ENCODE assay signal across 8 cellular contexts in the genomic region with DNA sequence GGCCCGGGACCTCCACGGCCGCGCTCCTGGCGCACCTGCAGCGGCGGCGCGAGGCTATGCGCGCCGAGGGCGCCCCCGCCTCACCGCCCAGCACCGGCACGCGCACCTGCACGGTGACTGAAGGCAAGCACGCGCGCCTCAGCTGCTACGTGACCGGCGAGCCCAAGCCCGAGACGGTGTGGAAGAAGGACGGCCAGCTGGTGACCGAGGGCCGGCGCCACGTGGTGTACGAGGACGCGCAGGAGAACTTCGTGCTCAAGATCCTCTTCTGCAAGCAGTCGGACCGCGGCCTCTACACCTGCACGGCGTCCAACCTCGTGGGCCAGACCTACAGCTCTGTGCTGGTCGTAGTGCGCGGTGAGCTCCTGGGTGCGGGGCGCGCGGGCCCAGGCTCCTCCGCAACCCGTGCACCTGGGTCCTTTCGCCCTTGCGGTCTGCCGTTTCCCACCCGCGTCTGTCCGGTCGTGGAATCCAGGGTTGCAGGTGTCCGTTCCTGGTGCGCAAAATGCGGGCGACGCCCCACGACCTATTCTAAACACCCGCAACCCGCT. TPM values are rescaled to one million over a fixed set of nuclear protein-coding genes. Genes with fewer than 3 reads are reported as not detected.
A peak's percentile ranks its signal among the peaks of the same experiment; 100 is the strongest.
DNase-seq lines count a peak whose midpoint lies in the region; ATAC-seq and TF ChIP-seq lines count a peak whose summit lies in the region.

No MANE protein-coding gene starts in this region.

- no peaks in the 10 kb centered on the region for H3K36me3 Mint-ChIP-seq in activated CD4-positive, alpha-beta T cell treated with anti-CD3 and anti-CD28 coated beads, Interleukin-2, amount 10 ng/mL, durations not matched to agents 7 days and 5 days (ENCODE audit: low read depth)
- H3K36me3 Mint-ChIP-seq in activated naive CD8-positive, alpha-beta T cell treated with anti-CD3 and anti-CD28 coated beads, Interleukin-2, amount 50 U/mL, for 24 hours (ENCODE audit: low read depth): no peaks in the 10 kb centered on the region

- H3K27ac Mint-ChIP-seq in activated CD4-positive, alpha-beta T cell treated with anti-CD3 and anti-CD28 coated beads, Interleukin-2, amount 10 ng/mL, durations not matched to agents 7 days and 5 days: no peak overlapping the region
- H3K27ac Mint-ChIP-seq in activated naive CD8-positive, alpha-beta T cell treated with anti-CD3 and anti-CD28 coated beads, Interleukin-2, amount 50 U/mL, for 24 hours: no peak overlapping the region

- H3K27ac ChIP-seq in subcutaneous abdominal adipose tissue (ENCODE audit: low read depth, low read length): no peak overlapping the region

- peak overlapping the region; percentile 78 for H3K4me3 Mint-ChIP-seq in activated CD4-positive, alpha-beta T cell treated with anti-CD3 and anti-CD28 coated beads, Interleukin-2, amount 10 ng/mL, durations not matched to agents 7 days and 5 days
- H3K4me3 Mint-ChIP-seq in activated naive CD8-positive, alpha-beta T cell treated with anti-CD3 and anti-CD28 coated beads, Interleukin-2, amount 50 U/mL, for 24 hours: peak overlapping the region; percentile 80

- POLR2A ChIA-PET in activated CD4-positive, alpha-beta T cell treated with anti-CD3 and anti-CD28 coated beads, Interleukin-2, amount 10 ng/mL, durations not matched to agents 7 days and 5 days (lab: Charles Lee): no interaction called here

- H3K4me3 ChIP-seq in kidney epithelial cell (ENCODE audit: low read depth, low read length) (peak overlapping the region; percentile 31), subcutaneous abdominal adipose tissue (ENCODE audit: low read depth in 1 of 5, low read length in 5 of 5) (peak overlapping the region in 3 of 5 donors; percentile 22 to 52 (median 47))

- no peak for ATAC-seq in activated naive CD8-positive, alpha-beta T cell treated with anti-CD3 and anti-CD28 coated beads, Interleukin-2, amount 50 U/mL, for 24 hours

- H3K9me3 ChIP-seq in subcutaneous abdominal adipose tissue (ENCODE audit: control insufficient read depth in 5 of 5, low read length in 5 of 5): no peaks in the 10 kb centered on the region

- H3K27me3 ChIP-seq in kidney epithelial cell (ENCODE audit: control insufficient read depth, insufficient read depth, low read length) (peaks cover 29% of the 10 kb centered on the region), subcutaneous abdominal adipose tissue (ENCODE audit: control insufficient read depth in 5 of 5, insufficient read depth in 4 of 5, low read length in 5 of 5) (peaks cover 17 to 35% (median 27%) of the 10 kb centered on the region in 5 donors)

- no peak for DNase-seq in activated CD4-positive, alpha-beta T cell treated with anti-CD3 and anti-CD28 coated beads, Interleukin-2, amount 10 ng/mL, durations not matched to agents 7 days and 5 days
- DNase-seq in activated CD4-positive, alpha-beta T cell treated with anti-CD3 and anti-CD28 coated beads, Interleukin-2, amount 50 U/mL, for 48 hours: no peak
- no peak for DNase-seq in activated naive CD8-positive, alpha-beta T cell treated with anti-CD3 and anti-CD28 coated beads, Interleukin-2, amount 50 U/mL, for 24 hours
- DNase-seq in kidney epithelial cell (ENCODE audit: low read depth) (no peak), Kasumi-1 (lab: John Stamatoyannopoulos, UW) (no peak), SIG-M5 (lab: John Stamatoyannopoulos, UW) (no peak), NCI-H187 (lab: John Stamatoyannopoulos, UW) (no peak)

- CTCF ChIA-PET in activated CD4-positive, alpha-beta T cell treated with anti-CD3 and anti-CD28 coated beads, Interleukin-2, amount 10 ng/mL, durations not matched to agents 7 days and 5 days (lab: Charles Lee): interaction anchor here (1.2 to 1.5 kb wide), 2 partner anchors 46 to 82 kb away, joined by 3 to 5 read pairs; no protein-coding TSS in a partner anchor

- H3K27me3 Mint-ChIP-seq in activated CD4-positive, alpha-beta T cell treated with anti-CD3 and anti-CD28 coated beads, Interleukin-2, amount 10 ng/mL, durations not matched to agents 7 days and 5 days: no peaks in the 10 kb centered on the region
- H3K27me3 Mint-ChIP-seq in activated naive CD8-positive, alpha-beta T cell treated with anti-CD3 and anti-CD28 coated beads, Interleukin-2, amount 50 U/mL, for 24 hours: peaks cover 1% of the 10 kb centered on the region

- no peak overlapping the region for H3K9ac ChIP-seq in subcutaneous abdominal adipose tissue (ENCODE audit: low read length in 5 of 5)

- no peaks in the 10 kb centered on the region for H3K9me3 Mint-ChIP-seq in activated CD4-positive, alpha-beta T cell treated with anti-CD3 and anti-CD28 coated beads, Interleukin-2, amount 10 ng/mL, durations not matched to agents 7 days and 5 days
- no peaks in the 10 kb centered on the region for H3K9me3 Mint-ChIP-seq in activated naive CD8-positive, alpha-beta T cell treated with anti-CD3 and anti-CD28 coated beads, Interleukin-2, amount 50 U/mL, for 24 hours

- H3K4me1 ChIP-seq in subcutaneous abdominal adipose tissue (ENCODE audit: control insufficient read depth in 5 of 5, insufficient read depth in 5 of 5, low read length in 5 of 5): peaks cover 0 to 17% (median 9%) of the 10 kb centered on the region in 5 donors

- H3K36me3 ChIP-seq in kidney epithelial cell (ENCODE audit: control insufficient read depth, insufficient read depth, low read length): no peaks in the 10 kb centered on the region
- H3K36me3 ChIP-seq in subcutaneous abdominal adipose tissue (ENCODE audit: control insufficient read depth in 5 of 5, insufficient read depth in 5 of 5, low read length in 5 of 5): no peaks in the 10 kb centered on the region

- TF ChIP-seq CTCF in kidney epithelial cell (IDR thresholded peaks at IDR 0.05; ENCODE audit: insufficient read depth, low read length, poor library complexity, severe bottlenecking): no peak

- peaks cover 2% of the 10 kb centered on the region for H3K4me1 Mint-ChIP-seq in activated CD4-positive, alpha-beta T cell treated with anti-CD3 and anti-CD28 coated beads, Interleukin-2, amount 10 ng/mL, durations not matched to agents 7 days and 5 days
- H3K4me1 Mint-ChIP-seq in activated naive CD8-positive, alpha-beta T cell treated with anti-CD3 and anti-CD28 coated beads, Interleukin-2, amount 50 U/mL, for 24 hours: peaks cover 4% of the 10 kb centered on the region

RNA-seq across cellular contexts. Expression of a gene that starts 4.6 kb away (rescaled TPM):
- 10 to 100 TPM; 13.8 to 21.8 TPM for total RNA-seq in activated CD4-positive, alpha-beta T cell treated with anti-CD3 and anti-CD28 coated beads, Interleukin-2, amount 10 ng/mL, durations not matched to agents 7 days and 5 days
- 13.5 and 20.9 TPM in 2 replicates for total RNA-seq in kidney epithelial cell

RNA-seq across cellular contexts. Expression of a gene that starts 46.9 kb away (rescaled TPM):
- 1 to 10 TPM; 6.4 to 8.2 TPM for total RNA-seq in activated CD4-positive, alpha-beta T cell treated with anti-CD3 and anti-CD28 coated beads, Interleukin-2, amount 10 ng/mL, durations not matched to agents 7 days and 5 days
- 7.1 and 12.7 TPM in 2 replicates for total RNA-seq in kidney epithelial cell
